ENCODE assay signal across 8 cellular contexts in genomic region chr5:147455321-147455720, GRCh38. TPM values are rescaled to one million over a fixed set of nuclear protein-coding genes. Genes with fewer than 3 reads are reported as not detected.
A peak's percentile ranks its signal among the peaks of the same experiment; 100 is the strongest.
DNase-seq lines count a peak whose midpoint lies in the region; ATAC-seq and TF ChIP-seq lines count a peak whose summit lies in the region.

No MANE protein-coding gene starts in this region.

- peaks cover 26% of the 10 kb centered on the region for H3K36me3 Mint-ChIP-seq in Calu3 (ENCODE audit: insufficient read depth, unreplicated experiment)
- H3K36me3 Mint-ChIP-seq in nephron progenitor cell (ENCODE audit: low read depth) = peaks cover 14% of the 10 kb centered on the region
- peaks cover 2% of the 10 kb centered on the region for H3K36me3 Mint-ChIP-seq in chondrocyte (ENCODE audit: low read depth)

- no peak overlapping the region for H3K27ac Mint-ChIP-seq in Calu3 (ENCODE audit: unreplicated experiment)
- H3K27ac Mint-ChIP-seq in nephron progenitor cell = no peak overlapping the region
- no peak overlapping the region for H3K27ac Mint-ChIP-seq in chondrocyte (ENCODE audit: unreplicated experiment)

- CTCF ChIA-PET in Calu3 (lab: Charles Lee) = no interaction called here

- peaks cover 21% of the 10 kb centered on the region for H3K27me3 Mint-ChIP-seq in Calu3 (ENCODE audit: unreplicated experiment)
- peaks cover 12% of the 10 kb centered on the region for H3K27me3 Mint-ChIP-seq in nephron progenitor cell (ENCODE audit: low read depth, poor library complexity)
- no peaks in the 10 kb centered on the region for H3K27me3 Mint-ChIP-seq in chondrocyte (ENCODE audit: low read depth)

- H3K9me3 Mint-ChIP-seq in Calu3 (ENCODE audit: low read depth, unreplicated experiment) (no peaks in the 10 kb centered on the region), nephron progenitor cell (peaks cover 2% of the 10 kb centered on the region), chondrocyte (ENCODE audit: low read depth) (peaks cover 2% of the 10 kb centered on the region)

- no TSS peak for BruUV-seq in Calu3 (replicated peaks; lab: Mats Ljungman, UMichigan)

- DNase-seq in Calu3 (no peak), astrocyte of the hippocampus (ENCODE audit: low read depth, low spot score) (peak; percentile 79), nephron progenitor cell (no peak), COLO668 (lab: John Stamatoyannopoulos, UW; ENCODE audit: unreplicated experiment) (no peak), chondrocyte (ENCODE audit: low spot score) (no peak)

- H3K4me3 Mint-ChIP-seq in Calu3 (ENCODE audit: low read depth, unreplicated experiment) = peak overlapping the region; percentile 92
- H3K4me3 Mint-ChIP-seq in nephron progenitor cell = peak overlapping the region; percentile 97
- no peak overlapping the region for H3K4me3 Mint-ChIP-seq in chondrocyte (ENCODE audit: unreplicated experiment)

- TF ChIP-seq CTCF in Calu3 (IDR thresholded peaks at IDR 0.05; ENCODE audit: unreplicated experiment) (no peak), nephron progenitor cell (IDR thresholded peaks at IDR 0.05) (no peak), chondrocyte (IDR thresholded peaks at IDR 0.05) (no peak)

- intact Hi-C loops in Calu3 (cut with micrococcal nuclease; ENCODE audit: unreplicated experiment) = loop anchor here (1.0 to 2.0 kb wide), 2 partner anchors 39 to 123 kb away; no protein-coding TSS in a partner anchor

- H3K4me1 Mint-ChIP-seq in Calu3 (ENCODE audit: low read depth, unreplicated experiment) = peaks cover 8% of the 10 kb centered on the region
- H3K4me1 Mint-ChIP-seq in nephron progenitor cell = peaks cover 50% of the 10 kb centered on the region
- peaks cover 31% of the 10 kb centered on the region for H3K4me1 Mint-ChIP-seq in chondrocyte (ENCODE audit: low read depth)

- peak; percentile 44 for ATAC-seq in HG02885 (IDR thresholded peaks at IDR 0.05; ENCODE audit: poor library complexity, unreplicated experiment)
- no peak for ATAC-seq in HG03571 (IDR thresholded peaks at IDR 0.05; ENCODE audit: unreplicated experiment)
- ATAC-seq in HG02759 (IDR thresholded peaks at IDR 0.05; ENCODE audit: unreplicated experiment) = no peak

RNA-seq across cellular contexts. Expression of gene DPYSL3, which starts 54.5 kb away (rescaled TPM):
- total RNA-seq in Calu3 (2022) (21.4 and 26.6 TPM in 2 replicates), chondrocyte (60.2 to 63.1 TPM (median 60.4 TPM) in 3 replicates)
